Comparison of ENCODE assay signal across 30 cellular contexts in the genomic region with DNA sequence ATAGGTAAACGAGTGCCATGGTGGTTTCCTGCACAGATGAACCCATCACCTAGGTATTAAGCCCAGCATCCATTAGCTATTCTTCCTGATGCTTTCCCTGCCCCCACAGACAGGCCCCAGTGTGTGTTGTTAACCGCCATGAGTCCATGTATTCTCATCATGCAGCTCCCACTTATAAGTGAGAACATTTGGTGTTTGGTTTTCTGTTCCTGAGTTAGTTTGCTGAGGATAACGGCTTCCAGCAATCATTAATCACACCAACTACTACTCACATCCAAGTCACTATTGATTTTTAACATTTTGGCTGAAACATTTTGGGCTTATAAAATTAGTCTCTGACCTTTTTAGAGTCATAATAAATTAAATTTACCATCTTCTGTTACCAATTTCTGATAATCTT.
"Had no signal": no experiment of that assay in that cellular context is flagged by ENCODE, and none has a peak within 500 bp of the region (broad histone marks: within the 10 kb centered on the region; RNA-seq: fewer than 3 reads in every experiment).

No MANE protein-coding gene starts in this region.

- DNase-seq: colonic mucosa; effector CD8-positive, alpha-beta T cell; endodermal cell; foreskin fibroblast; gastrocnemius medialis; heart right ventricle; hypothalamus; immature natural killer cell; islet precursor cell; kidney glomerular epithelial cell; left colon; left ventricle myocardium superior; natural killer cell; occipital lobe; ovary; posterior cingulate gyrus; psoas muscle; right cardiac atrium; spleen; stimulated activated CD8-positive, alpha-beta memory T cell treated with anti-CD3 and anti-CD28 coated beads, Interleukin-4, amount 100 ng/mL, for 48 hours; stimulated activated naive CD4-positive, alpha-beta T cell; stimulated activated naive CD8-positive, alpha-beta T cell treated with anti-CD3 and anti-CD28 coated beads, Interleukin-15, amount 100 ng/mL, for 72 hours; transverse colon; upper lobe of right lung had no signal

- H3K4me1 ChIP-seq: colonic mucosa, gastrocnemius medialis, heart right ventricle, psoas muscle, spleen, suprapubic skin, transverse colon, upper lobe of right lung, vagina had no signal

- H3K4me3 ChIP-seq: colonic mucosa, gastrocnemius medialis, heart right ventricle, lung, ovary, psoas muscle, skin epidermis, spleen, suprapubic skin, transverse colon, upper lobe of right lung, vagina had no signal

- ATAC-seq: esophagus mucosa; gastrocnemius medialis; heart right ventricle; left colon; left ventricle myocardium superior; natural killer cell; psoas muscle; right cardiac atrium; stimulated activated naive CD8-positive, alpha-beta T cell treated with anti-CD3 and anti-CD28 coated beads, Interleukin-15, amount 100 ng/mL, for 72 hours; upper lobe of right lung had no signal

- H3K27ac ChIP-seq: colonic mucosa, epithelial cell of prostate, gastrocnemius medialis, heart right ventricle, ovary, psoas muscle, skin epidermis, spleen, suprapubic skin, transverse colon, upper lobe of right lung, vagina had no signal

- H3K9me3 ChIP-seq: colonic mucosa, gastrocnemius medialis, heart right ventricle, ovary, psoas muscle, spleen, suprapubic skin, transverse colon, upper lobe of right lung, vagina had no signal

- H3K27me3 ChIP-seq: colonic mucosa, gastrocnemius medialis, heart right ventricle, ovary, spleen, suprapubic skin, transverse colon, upper lobe of right lung, vagina had no signal

- H3K36me3 ChIP-seq: colonic mucosa, gastrocnemius medialis, heart right ventricle, ovary, spleen, suprapubic skin, transverse colon, upper lobe of right lung, vagina had no signal
